ENCODE assay signal across 15 cellular contexts in genomic region chr10:51459476-51459875, GRCh38.
DNase-seq lines count a peak whose midpoint lies in the region; ATAC-seq and TF ChIP-seq lines count a peak whose summit lies in the region.
"Had no signal": no experiment of that assay in that cellular context is flagged by ENCODE, and none has a peak within 500 bp of the region (broad histone marks: within the 10 kb centered on the region; RNA-seq: fewer than 3 reads in every experiment).

No MANE protein-coding gene starts in this region.

- TF ChIP-seq CTCF in fibroblast of pulmonary artery (IDR thresholded peaks at IDR 0.05; ENCODE audit: low read length, missing control alignments), result no peak
- no peak for TF ChIP-seq CTCF in psoas muscle (IDR thresholded peaks at IDR 0.05)
- no peak for TF ChIP-seq CTCF in thyroid gland (IDR thresholded peaks at IDR 0.05)

- H3K27me3 ChIP-seq in psoas muscle (ENCODE audit: insufficient read depth in 3 of 3, low read length in 2 of 3) (no peaks in the 10 kb centered on the region), thyroid gland (no peaks in the 10 kb centered on the region)
- H3K27me3 ChIP-seq: BLaER1 treated with 17β-estradiol and CSF1 and Interleukin-3, amounts not matched to agents 10 nM and 100 nM had no signal

- peak overlapping the region; percentile 11 for H3K27ac ChIP-seq in psoas muscle
- no peak overlapping the region for H3K27ac ChIP-seq in thyroid gland
- H3K27ac ChIP-seq: 22Rv1; BLaER1 treated with 17β-estradiol and CSF1 and Interleukin-3, amounts not matched to agents 10 nM and 100 nM had no signal

- H3K36me3 ChIP-seq in psoas muscle (ENCODE audit: insufficient read depth in 1 of 2, low read depth in 1 of 2) (no peaks in the 10 kb centered on the region), thyroid gland (no peaks in the 10 kb centered on the region)
- H3K36me3 ChIP-seq: BLaER1 treated with 17β-estradiol and CSF1 and Interleukin-3, amounts not matched to agents 10 nM and 100 nM; HAP-1 had no signal

- WGBS in psoas muscle, 3 donors, result 78 to 89% (median 88%) methylated on average over 1 of the region's 1 CpG
- 65 to 75% methylated on average over 1 of the region's 1 CpG for WGBS in thyroid gland, 2 donors

- DNase-seq in DMS 273 (lab: John Stamatoyannopoulos, UW; ENCODE audit: unreplicated experiment) (peak; percentile 6), DMS 273 treated with DMSO at 0.1 percent for 48 hours (lab: John Stamatoyannopoulos, UW) (no peak), fibroblast of pulmonary artery (ENCODE audit: low read depth) (peak; percentile 2), psoas muscle (no peak), midbrain (lab: John Stamatoyannopoulos, UW) (no peak), thyroid gland (no peak)
- DNase-seq: CD4-positive, alpha-beta T cell; CD8-positive, alpha-beta memory T cell; DMS153; DND-41; GOT3; HFFc6 had no signal

- no peak for TF ChIP-seq POLR2A in thyroid gland (IDR thresholded peaks at IDR 0.05)

- ATAC-seq in psoas muscle, result no peak

- H3K4me1 ChIP-seq in psoas muscle (peaks cover 29% of the 10 kb centered on the region), thyroid gland (no peaks in the 10 kb centered on the region)
- H3K4me1 ChIP-seq: BLaER1 treated with 17β-estradiol and CSF1 and Interleukin-3, amounts not matched to agents 10 nM and 100 nM; HAP-1 had no signal

- intact Hi-C loops in psoas muscle (cut with DNase I), result no loop called here
- intact Hi-C loops in thyroid gland (cut with DNase I), result no loop called here

- H3K9me3 ChIP-seq in psoas muscle (no peaks in the 10 kb centered on the region), thyroid gland (no peaks in the 10 kb centered on the region)
- H3K9me3 ChIP-seq: HAP-1 had no signal

- no peak overlapping the region for H3K4me3 ChIP-seq in fibroblast of pulmonary artery (replicated peaks; ENCODE audit: low read depth, low read length)
- no peak overlapping the region for H3K4me3 ChIP-seq in psoas muscle
- no peak overlapping the region for H3K4me3 ChIP-seq in thyroid gland (replicated peaks in 1 of 3)
- H3K4me3 ChIP-seq: BLaER1 treated with 17β-estradiol and CSF1 and Interleukin-3, amounts not matched to agents 10 nM and 100 nM; HAP-1 had no signal

Comparison
In these comparisons a context has a peak if more than half of its experiments do, and no peak if none do; other contexts are left out.
1. DNase-seq: peak in DMS 273 (single experiment) and fibroblast of pulmonary artery (single experiment); none in DMS 273 treated with DMSO at 0.1 percent for 48 hours (single experiment), psoas muscle (0 of 2), midbrain (single experiment) and thyroid gland (0 of 2).